Comparison of ENCODE assay signal across 14 cellular contexts in the genomic region with DNA sequence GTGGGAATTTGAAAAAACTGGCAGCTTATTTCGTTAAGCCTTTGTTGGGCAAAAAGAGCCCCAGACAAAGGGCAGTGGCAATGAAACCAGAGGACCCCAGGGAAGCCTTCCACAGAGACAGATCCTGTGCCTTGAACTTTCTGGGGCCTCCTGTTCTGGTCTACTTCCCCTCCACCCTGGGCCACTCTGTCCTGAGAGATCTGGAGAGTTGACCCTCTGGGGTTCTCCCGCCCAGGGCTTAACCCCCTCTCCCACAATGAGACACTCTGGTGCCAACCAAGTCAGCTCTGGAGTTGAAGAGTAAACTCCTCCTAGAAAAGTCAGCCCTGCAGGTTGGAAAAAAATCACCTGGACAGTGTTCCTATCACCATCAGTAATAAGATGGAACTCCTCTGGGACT.
"Had no signal": no experiment of that assay in that cellular context is flagged by ENCODE, and none has a peak within 500 bp of the region (broad histone marks: within the 10 kb centered on the region; RNA-seq: fewer than 3 reads in every experiment).

No MANE protein-coding gene starts in this region.

- H3K4me1 Mint-ChIP-seq: activated naive CD8-positive, alpha-beta T cell treated with anti-CD3 and anti-CD28 coated beads for 36 hours had no signal

- H3K36me3 Mint-ChIP-seq: natural killer cell treated with Interleukin-12 subunit alpha and Interleukin-12 subunit beta and Interleukin-15 and Interleukin-18, amount 100 ng/mL, for 72 hours had no signal

- H3K4me3 ChIP-seq: breast epithelium, prostate gland, spleen had no signal

- H3K4me1 ChIP-seq: breast epithelium, prostate gland had no signal

- H3K27me3 Mint-ChIP-seq: activated CD4-positive, alpha-beta memory T cell treated with anti-CD3 and anti-CD28 coated beads, Interleukin-2, amount 10 ng/mL, durations not matched to agents 7 days and 5 days; activated naive CD8-positive, alpha-beta T cell treated with anti-CD3 and anti-CD28 coated beads for 36 hours; natural killer cell treated with Interleukin-12 subunit alpha and Interleukin-12 subunit beta and Interleukin-15 and Interleukin-18, amount 100 ng/mL, for 72 hours; stimulated activated naive B cell treated with anti-CD40 and anti-IgM and Interleukin-4, amounts not matched to agents 10 μg/mL and 1 μg/mL and 100 μg/mL, for 72 hours had no signal

- H3K4me3 Mint-ChIP-seq: activated CD4-positive, alpha-beta memory T cell treated with anti-CD3 and anti-CD28 coated beads, Interleukin-2, amount 10 ng/mL, durations not matched to agents 7 days and 5 days; activated naive CD8-positive, alpha-beta T cell treated with anti-CD3 and anti-CD28 coated beads for 36 hours; natural killer cell treated with Interleukin-12 subunit alpha and Interleukin-12 subunit beta and Interleukin-15 and Interleukin-18, amount 100 ng/mL, for 72 hours; stimulated activated naive B cell treated with anti-CD40 and anti-IgM and Interleukin-4, amounts not matched to agents 10 μg/mL and 1 μg/mL and 100 μg/mL, for 72 hours; T-helper 2 cell treated with Interferon-gamma antibody and Interleukin-4, amounts not matched to agents 5 μg/mL and 100 μg/mL, for 36 hours had no signal

- H3K27me3 ChIP-seq: breast epithelium, spleen had no signal

- H3K9me3 ChIP-seq: breast epithelium, prostate gland, spleen had no signal

- H3K36me3 ChIP-seq: breast epithelium had no signal

- ATAC-seq: natural killer cell treated with Interleukin-12 subunit alpha and Interleukin-12 subunit beta and Interleukin-15 and Interleukin-18, amount 100 ng/mL, for 72 hours; stimulated activated naive B cell treated with anti-CD40 and anti-IgM and Interleukin-4, amounts not matched to agents 10 μg/mL and 1 μg/mL and 100 μg/mL, for 72 hours had no signal

- H3K27ac Mint-ChIP-seq: activated CD4-positive, alpha-beta memory T cell treated with anti-CD3 and anti-CD28 coated beads, Interleukin-2, amount 10 ng/mL, durations not matched to agents 7 days and 5 days; activated naive CD8-positive, alpha-beta T cell treated with anti-CD3 and anti-CD28 coated beads for 36 hours; natural killer cell treated with Interleukin-12 subunit alpha and Interleukin-12 subunit beta and Interleukin-15 and Interleukin-18, amount 100 ng/mL, for 72 hours; stimulated activated naive B cell treated with anti-CD40 and anti-IgM and Interleukin-4, amounts not matched to agents 10 μg/mL and 1 μg/mL and 100 μg/mL, for 72 hours; T-helper 2 cell treated with Interferon-gamma antibody and Interleukin-4, amounts not matched to agents 5 μg/mL and 100 μg/mL, for 36 hours had no signal

- H3K9me3 Mint-ChIP-seq: activated CD4-positive, alpha-beta memory T cell treated with anti-CD3 and anti-CD28 coated beads, Interleukin-2, amount 10 ng/mL, durations not matched to agents 7 days and 5 days; activated naive CD8-positive, alpha-beta T cell treated with anti-CD3 and anti-CD28 coated beads for 36 hours; natural killer cell treated with Interleukin-12 subunit alpha and Interleukin-12 subunit beta and Interleukin-15 and Interleukin-18, amount 100 ng/mL, for 72 hours; stimulated activated naive B cell treated with anti-CD40 and anti-IgM and Interleukin-4, amounts not matched to agents 10 μg/mL and 1 μg/mL and 100 μg/mL, for 72 hours; T-helper 2 cell treated with Interferon-gamma antibody and Interleukin-4, amounts not matched to agents 5 μg/mL and 100 μg/mL, for 36 hours had no signal

- H3K27ac ChIP-seq: prostate gland had no signal

- DNase-seq: activated CD4-positive, alpha-beta memory T cell treated with anti-CD3 and anti-CD28 coated beads, Interleukin-2, amount 10 ng/mL, durations not matched to agents 7 days and 5 days; activated CD4-positive, alpha-beta T cell treated with anti-CD3 and anti-CD28 coated beads for 1 hour; activated gamma-delta T cell treated with Interleukin-2 at 50 U/mL for 16 hours; activated naive CD8-positive, alpha-beta T cell treated with anti-CD3 and anti-CD28 coated beads for 36 hours; hippocampal formation; kidney glomerular epithelial cell; occipital lobe; spleen; stimulated activated CD4-positive, alpha-beta T cell treated with anti-CD3 and anti-CD28 coated beads, Interleukin-1b, Interleukin-23, amount 100 ng/mL, for 48 hours; stimulated activated naive B cell treated with anti-CD40 and anti-IgM and Interleukin-4, amounts not matched to agents 10 μg/mL and 1 μg/mL and 100 μg/mL, for 72 hours had no signal
